22 cellular contexts compared by ENCODE assay signal in genomic region chr2:174560737-174561136, GRCh38. TPM values are rescaled to one million over a fixed set of nuclear protein-coding genes. Genes with fewer than 3 reads are reported as not detected.
DNase-seq lines count a peak whose midpoint lies in the region; ATAC-seq, FAIRE-seq and TF ChIP-seq lines count a peak whose summit lies in the region.
"Had no signal": no experiment of that assay in that cellular context is flagged by ENCODE, and none has a peak within 500 bp of the region (broad histone marks: within the 10 kb centered on the region; RNA-seq: fewer than 3 reads in every experiment).

No MANE protein-coding gene starts in this region.

- DNase-seq in activated CD4-positive, alpha-beta memory T cell treated with anti-CD3 and anti-CD28 coated beads for 36 hours, result no peak
- no peak for DNase-seq in activated CD4-positive, alpha-beta memory T cell treated with anti-CD3 and anti-CD28 coated beads, Interleukin-2, amount 10 ng/mL, durations not matched to agents 7 days and 5 days
- no peak for DNase-seq in CD8-positive, alpha-beta memory T cell
- no peak for DNase-seq in esophagus muscularis mucosa (ENCODE audit: extremely low spot score)
- no peak for DNase-seq in pancreas
- DNase-seq in DMS79 (lab: John Stamatoyannopoulos, UW), result no peak
- DNase-seq in NCI-H226, result no peak
- DNase-seq: activated CD4-positive, CD25-positive, alpha-beta regulatory T cell; DMS53; KBM-7; left lung; NCI-H526 treated with DMSO at 0.1 percent for 48 hours; SHP77 treated with DMSO at 0.1 percent for 48 hours had no signal

- ATAC-seq in pancreas (no peak), HG03565 (IDR thresholded peaks at IDR 0.05; ENCODE audit: unreplicated experiment) (no peak)

- intact Hi-C loops in activated CD4-positive, alpha-beta memory T cell treated with anti-CD3 and anti-CD28 coated beads for 36 hours (cut with micrococcal nuclease), result no loop called here
- intact Hi-C loops in esophagus muscularis mucosa (cut with DNase I), result no loop called here
- intact Hi-C loops in pancreas (cut with DNase I), result no loop called here

- CTCF ChIA-PET in activated CD4-positive, alpha-beta memory T cell treated with anti-CD3 and anti-CD28 coated beads for 36 hours (lab: Charles Lee), result interaction anchor here (0.5 to 2.0 kb wide), 6 partner anchors 14 to 128 kb away, joined by 3 to 10 read pairs (median 3); no protein-coding TSS in a partner anchor
- CTCF ChIA-PET in activated CD4-positive, alpha-beta memory T cell treated with anti-CD3 and anti-CD28 coated beads, Interleukin-2, amount 10 ng/mL, durations not matched to agents 7 days and 5 days (lab: Charles Lee), result interaction anchor here (1.2 to 1.6 kb wide), 3 partner anchors 14 to 139 kb away, joined by 3 to 7 read pairs (median 4); no protein-coding TSS in a partner anchor
- CTCF ChIA-PET in CD8-positive, alpha-beta memory T cell (lab: Charles Lee), result interaction anchor here (1.4 to 1.5 kb wide), 3 partner anchors 14 to 99 kb away, joined by 4 to 5 read pairs (median 4); no protein-coding TSS in a partner anchor

- no peaks in the 10 kb centered on the region for H3K4me1 ChIP-seq in CD8-positive, alpha-beta memory T cell (ENCODE audit: insufficient read depth, low read length)
- H3K4me1 ChIP-seq in esophagus muscularis mucosa (peaks cover 11 to 24% (median 22%) of the 10 kb centered on the region in 4 donors), pancreas (peaks cover 28 to 35% (median 30%) of the 10 kb centered on the region in 3 donors)

- peak; percentile 56 for FAIRE-seq in pancreas (lab: Jason Lieb, UNC)
- FAIRE-seq: colon had no signal

- TF ChIP-seq EP300 in esophagus muscularis mucosa (IDR thresholded peaks at IDR 0.05), result no peak

- H3K9me3 ChIP-seq in CD8-positive, alpha-beta memory T cell (ENCODE audit: low read length), result no peaks in the 10 kb centered on the region
- H3K9me3 ChIP-seq in esophagus muscularis mucosa, result no peaks in the 10 kb centered on the region
- no peaks in the 10 kb centered on the region for H3K9me3 ChIP-seq in pancreas
- H3K9me3 ChIP-seq: ascending aorta, gastrocnemius medialis, left lung, testis had no signal

- no peak for TF ChIP-seq CTCF in esophagus muscularis mucosa (IDR thresholded peaks at IDR 0.05)
- no peak for TF ChIP-seq CTCF in pancreas (IDR thresholded peaks at IDR 0.05)

- H3K27ac ChIP-seq in CD8-positive, alpha-beta memory T cell (ENCODE audit: low read depth, low read length), result no peak overlapping the region
- H3K27ac ChIP-seq in esophagus muscularis mucosa (replicated peaks in 1 of 4) (peak overlapping the region; percentile 10 to 65 (median 52)), pancreas (peak overlapping the region in 3 of 4 donors; percentile 6 to 76 (median 53))
- H3K27ac ChIP-seq: C4-2B, epithelial cell of prostate, left lung had no signal

- POLR2A ChIA-PET in activated CD4-positive, alpha-beta memory T cell treated with anti-CD3 and anti-CD28 coated beads for 36 hours (lab: Charles Lee), result no interaction called here
- POLR2A ChIA-PET in activated CD4-positive, alpha-beta memory T cell treated with anti-CD3 and anti-CD28 coated beads, Interleukin-2, amount 10 ng/mL, durations not matched to agents 7 days and 5 days (lab: Charles Lee), result interaction anchor here (1.2 to 2.6 kb wide), 2 partner anchors 99 to 121 kb away, joined by 4 to 7 read pairs; no protein-coding TSS in a partner anchor
- POLR2A ChIA-PET in CD8-positive, alpha-beta memory T cell (lab: Charles Lee), result interaction anchor here (0.5 kb wide), 1 partner anchor 12 kb away, joined by 3 read pairs; no protein-coding TSS in a partner anchor

- no peak for TF ChIP-seq POLR2A in esophagus muscularis mucosa (IDR thresholded peaks at IDR 0.05; ENCODE audit: low read depth)

- H3K4me3 ChIP-seq in CD8-positive, alpha-beta memory T cell (ENCODE audit: low read length), result no peak overlapping the region
- H3K4me3 ChIP-seq in esophagus muscularis mucosa (no peak overlapping the region), pancreas (no peak overlapping the region)
- H3K4me3 ChIP-seq: left lung, testis had no signal

- H3K27me3 ChIP-seq in CD8-positive, alpha-beta memory T cell (ENCODE audit: insufficient read depth, low read length, poor library complexity, severe bottlenecking), result no peaks in the 10 kb centered on the region
- H3K27me3 ChIP-seq in esophagus muscularis mucosa (no peaks in the 10 kb centered on the region), pancreas (no peaks in the 10 kb centered on the region)
- H3K27me3 ChIP-seq: ascending aorta, gastrocnemius medialis, left lung, testis had no signal

- no peak overlapping the region for H3K4me3 Mint-ChIP-seq in activated CD4-positive, alpha-beta memory T cell treated with anti-CD3 and anti-CD28 coated beads for 36 hours
- no peak overlapping the region for H3K4me3 Mint-ChIP-seq in activated CD4-positive, alpha-beta memory T cell treated with anti-CD3 and anti-CD28 coated beads, Interleukin-2, amount 10 ng/mL, durations not matched to agents 7 days and 5 days
- H3K4me3 Mint-ChIP-seq in CD8-positive, alpha-beta memory T cell, result no peak overlapping the region
- H3K4me3 Mint-ChIP-seq: T-helper 1 cell treated with Interleukin-12 subunit alpha and Interleukin-12 subunit beta and Interleukin-4 antibody, amounts not matched to agents 30 μg/mL and 1 μg/mL, for 36 hours had no signal

- H3K36me3 Mint-ChIP-seq in activated CD4-positive, alpha-beta memory T cell treated with anti-CD3 and anti-CD28 coated beads for 36 hours, result peaks cover 28% of the 10 kb centered on the region
- peaks cover 77% of the 10 kb centered on the region for H3K36me3 Mint-ChIP-seq in activated CD4-positive, alpha-beta memory T cell treated with anti-CD3 and anti-CD28 coated beads, Interleukin-2, amount 10 ng/mL, durations not matched to agents 7 days and 5 days (ENCODE audit: low read depth)
- peaks cover 0 to 88% (median 10%) of the 10 kb centered on the region in 3 donors for H3K36me3 Mint-ChIP-seq in CD8-positive, alpha-beta memory T cell

- H3K36me3 ChIP-seq in CD8-positive, alpha-beta memory T cell (ENCODE audit: insufficient read depth, low read length), result peaks cover 50% of the 10 kb centered on the region
- H3K36me3 ChIP-seq in esophagus muscularis mucosa, result peaks cover 4 to 37% (median 11%) of the 10 kb centered on the region in 4 donors
- no peaks in the 10 kb centered on the region for H3K36me3 ChIP-seq in pancreas
- H3K36me3 ChIP-seq: gastrocnemius medialis had no signal

- H3K4me1 Mint-ChIP-seq in activated CD4-positive, alpha-beta memory T cell treated with anti-CD3 and anti-CD28 coated beads for 36 hours (ENCODE audit: low read depth), result peaks cover 28% of the 10 kb centered on the region
- H3K4me1 Mint-ChIP-seq in activated CD4-positive, alpha-beta memory T cell treated with anti-CD3 and anti-CD28 coated beads, Interleukin-2, amount 10 ng/mL, durations not matched to agents 7 days and 5 days, result peaks cover 13% of the 10 kb centered on the region
- H3K4me1 Mint-ChIP-seq in CD8-positive, alpha-beta memory T cell, result peaks cover 11 to 28% (median 25%) of the 10 kb centered on the region in 3 donors

- H3K27me3 Mint-ChIP-seq in activated CD4-positive, alpha-beta memory T cell treated with anti-CD3 and anti-CD28 coated beads for 36 hours, result no peaks in the 10 kb centered on the region
- H3K27me3 Mint-ChIP-seq in activated CD4-positive, alpha-beta memory T cell treated with anti-CD3 and anti-CD28 coated beads, Interleukin-2, amount 10 ng/mL, durations not matched to agents 7 days and 5 days, result no peaks in the 10 kb centered on the region
- H3K27me3 Mint-ChIP-seq in CD8-positive, alpha-beta memory T cell, result no peaks in the 10 kb centered on the region

- H3K27ac Mint-ChIP-seq in activated CD4-positive, alpha-beta memory T cell treated with anti-CD3 and anti-CD28 coated beads for 36 hours, result peak overlapping the region; percentile 73
- no peak overlapping the region for H3K27ac Mint-ChIP-seq in activated CD4-positive, alpha-beta memory T cell treated with anti-CD3 and anti-CD28 coated beads, Interleukin-2, amount 10 ng/mL, durations not matched to agents 7 days and 5 days
- H3K27ac Mint-ChIP-seq in CD8-positive, alpha-beta memory T cell, result peak overlapping the region in 5 of 8 donors; percentile 8 to 85 (median 79)

- no peaks in the 10 kb centered on the region for H3K9me3 Mint-ChIP-seq in activated CD4-positive, alpha-beta memory T cell treated with anti-CD3 and anti-CD28 coated beads for 36 hours
- H3K9me3 Mint-ChIP-seq in activated CD4-positive, alpha-beta memory T cell treated with anti-CD3 and anti-CD28 coated beads, Interleukin-2, amount 10 ng/mL, durations not matched to agents 7 days and 5 days, result no peaks in the 10 kb centered on the region
- H3K9me3 Mint-ChIP-seq in CD8-positive, alpha-beta memory T cell, result no peaks in the 10 kb centered on the region
- H3K9me3 Mint-ChIP-seq: activated T-helper 2 cell treated with anti-CD3 and anti-CD28 coated beads, Interferon-gamma antibody, Interleukin-2, Interleukin-4, amounts not matched to agents 10 μg/mL and 5 μg/mL and 100 μg/mL, durations not matched to agents 14 hours and 24 hours and 36 hours; T-helper 1 cell treated with Interleukin-12 subunit alpha and Interleukin-12 subunit beta and Interleukin-4 antibody, amounts not matched to agents 30 μg/mL and 1 μg/mL, for 36 hours had no signal

RNA-seq across cellular contexts. Expression of gene WIPF1, which starts 36.9 kb away (rescaled TPM):
- 100 to 1,000 TPM; 170 to 183 TPM for total RNA-seq in activated CD4-positive, alpha-beta memory T cell treated with anti-CD3 and anti-CD28 coated beads for 36 hours
- total RNA-seq in activated CD4-positive, alpha-beta memory T cell treated with anti-CD3 and anti-CD28 coated beads, Interleukin-2, amount 10 ng/mL, durations not matched to agents 7 days and 5 days, result 100 to 1,000 TPM; 574 to 590 TPM
- total RNA-seq in CD8-positive, alpha-beta memory T cell, result 100 to 1,000 TPM; 317 to 326 TPM
- 200 TPM for polyA plus RNA-seq in CD8-positive, alpha-beta memory T cell
- total RNA-seq in esophagus muscularis mucosa (10 to 100 TPM; 31.5 to 61.5 (median 36.3) TPM), pancreas (10 to 100 TPM in 3 of 6 donors, 1 to 10 TPM in 3; 5.2 to 26.8 (median 9.0) TPM)
- 1 to 10 TPM; 4.7 to 6.2 TPM for polyA plus RNA-seq in pancreas
